Comparison of ENCODE assay signal across 10 cellular contexts in genomic region chr12:16346931-16347330, GRCh38. TPM values are rescaled to one million over a fixed set of nuclear protein-coding genes. Genes with fewer than 3 reads are reported as not detected.
DNase-seq lines count a peak whose midpoint lies in the region; ATAC-seq, FAIRE-seq and TF ChIP-seq lines count a peak whose summit lies in the region.
"Had no signal": no experiment of that assay in that cellular context is flagged by ENCODE, and none has a peak within 500 bp of the region (broad histone marks: within the 10 kb centered on the region; RNA-seq: fewer than 3 reads in every experiment).

No MANE protein-coding gene starts in this region.

- H3K4me2 ChIP-seq in H1 (ENCODE audit: insufficient read depth in 1 of 2, low read depth in 2 of 2, low read length in 2 of 2): peak overlapping the region; percentile 62 to 99
- H3K4me2 ChIP-seq: BLaER1 had no signal

- H2AFZ ChIP-seq in H1 (ENCODE audit: low read length): peak overlapping the region; percentile 97

- H4K20me1 ChIP-seq in H1 (replicated peaks in 1 of 2; ENCODE audit: control insufficient read depth in 1 of 2, insufficient read depth in 2 of 2, low read length in 2 of 2): peaks cover 4 to 10% of the 10 kb centered on the region in 2 experiments
- H4K20me1 ChIP-seq: BLaER1 had no signal

- no peaks in the 10 kb centered on the region; the same call in 1 of the 2 replicates for H3K79me1 ChIP-seq in H1 (ENCODE audit: low read depth, low read length)

- H2BK15ac ChIP-seq in H1 (ENCODE audit: low read length): no peak overlapping the region

- ATAC-seq in left ventricle myocardium superior (no peak), mucosa of descending colon (peak; percentile 57)

- H3K4me1 ChIP-seq in cardiac muscle cell (ENCODE audit: low read depth) (peaks cover 15% of the 10 kb centered on the region), H1 (replicated peaks in 1 of 4; ENCODE audit: control insufficient read depth in 3 of 4, insufficient read depth in 4 of 4, low read length in 3 of 4) (peaks cover 2 to 7% (median 7%) of the 10 kb centered on the region in 4 experiments; a peak in 5 of 7 replicates), mucosa of descending colon (ENCODE audit: low read depth) (peaks cover 16% of the 10 kb centered on the region), spleen (peaks cover 0 to 23% (median 7%) of the 10 kb centered on the region in 6 donors)
- H3K4me1 ChIP-seq: BLaER1 had no signal

- DNase-seq in cardiac muscle cell (ENCODE audit: low read depth in 1 of 2, low spot score in 1 of 2) (no peak), left ventricle myocardium superior (no peak), H1 (ENCODE audit: low read depth in 1 of 2, low spot score in 2 of 2) (no peak), mucosa of descending colon (peak in 1 of 3 donors; percentile 29), HK-2 (ENCODE audit: unreplicated experiment) (no peak), spleen (no peak), NCI-H2171 treated with DMSO at 0.1 percent for 48 hours (lab: John Stamatoyannopoulos, UW) (no peak), kidney tubule cell (ENCODE audit: low spot score) (no peak)

- no peak overlapping the region for H2BK12ac ChIP-seq in H1 (ENCODE audit: low read depth, low read length)

- H3K56ac ChIP-seq in H1 (replicated peaks; ENCODE audit: insufficient read length, low read depth, low read length): no peak overlapping the region

- peak overlapping the region; percentile 0; the same call in 1 of the 2 replicates for H2BK5ac ChIP-seq in H1 (ENCODE audit: low read depth, low read length)

- H3K9ac ChIP-seq in H1 (replicated peaks in 1 of 4; ENCODE audit: extremely low read depth in 1 of 4, low read depth in 3 of 4, low read length in 3 of 4): peak overlapping the region in 2 of 4 experiments; percentile 6 to 59; a peak in 3 of 7 replicates
- H3K9ac ChIP-seq: BLaER1 had no signal

- no peak overlapping the region for H2BK20ac ChIP-seq in H1 (ENCODE audit: low read length)

- no peak overlapping the region for H3K14ac ChIP-seq in H1 (ENCODE audit: insufficient read length)

- no peak for TF ChIP-seq EP300 in H1 (IDR thresholded peaks at IDR 0.05; ENCODE audit: borderline replicate concordance in 1 of 2, low read depth in 2 of 2, low read length in 2 of 2)

- POLR2A ChIA-PET in H1 (lab: Charles Lee; ENCODE audit: partially characterized antibody): interaction anchor here (1.3 kb wide), 1 partner anchor 12 kb away, joined by 3 read pairs; no protein-coding TSS in a partner anchor

- peak overlapping the region; percentile 1 for H4K91ac ChIP-seq in H1 (replicated peaks; ENCODE audit: insufficient read length, low read length)

- H3K23me2 ChIP-seq in H1 (ENCODE audit: low read depth, low read length): peaks cover 10% of the 10 kb centered on the region; the same call in 1 of the 2 replicates

- H3K36me3 ChIP-seq in cardiac muscle cell (no peaks in the 10 kb centered on the region), H1 (ENCODE audit: control insufficient read depth in 2 of 4, insufficient read depth in 4 of 4, low read length in 3 of 4) (peaks cover 0 to 9% (median 1%) of the 10 kb centered on the region in 4 experiments; a peak in 4 of 8 replicates), mucosa of descending colon (ENCODE audit: low read depth) (no peaks in the 10 kb centered on the region), spleen (no peaks in the 10 kb centered on the region)
- H3K36me3 ChIP-seq: BLaER1 had no signal

- peak overlapping the region; percentile 44 for H3K4me3 ChIP-seq in cardiac muscle cell
- H3K4me3 ChIP-seq in H1 (ENCODE audit: extremely low read depth in 1 of 4, insufficient read depth in 2 of 4, low read depth in 3 of 4, low read length in 4 of 4): peak overlapping the region in 2 of 4 experiments; percentile 92 to 97; a peak in 5 of 8 replicates
- no peak overlapping the region for H3K4me3 ChIP-seq in mucosa of descending colon
- peak overlapping the region in 3 of 8 donors; percentile 28 to 61 (median 37) for H3K4me3 ChIP-seq in spleen
- H3K4me3 ChIP-seq: BLaER1 had no signal

- FAIRE-seq in H1 (lab: Jason Lieb, UNC): no peak

- H4K8ac ChIP-seq in H1 (ENCODE audit: extremely low read depth, insufficient read depth, low read length): no peak overlapping the region

- 64% methylated on average over 6 of the region's 6 CpGs; no CpG with 5 or more reads in 1 of the 2 experiments for WGBS in H1 (ENCODE audit: extremely low coverage in 1 of 2, insufficient coverage in 1 of 2, insufficient read length in 1 of 2, insufficient replicate concordance in 2 of 2, low coverage in 1 of 2, low lambda C conversion rate in 2 of 2, missing lambda C conversion rate in 1 of 2), 2 experiments
- 58 to 81% (median 60%) methylated on average over 6 of the region's 6 CpGs for WGBS in spleen, 5 donors

- TF ChIP-seq RAD21 in H1 (IDR thresholded peaks at IDR 0.05 in 1 of 2, conservative IDR thresholded peaks at IDR 0.05 in 1 of 2; ENCODE audit: low read depth in 2 of 2, low read length in 2 of 2): no peak

- no peak overlapping the region for H3K4ac ChIP-seq in H1 (replicated peaks; ENCODE audit: insufficient read length, low read depth, low read length)

- H3K9me3 ChIP-seq in cardiac muscle cell (ENCODE audit: low read depth) (no peaks in the 10 kb centered on the region), H1 (ENCODE audit: insufficient read depth in 2 of 2, low read depth in 1 of 2, low read length in 1 of 2) (no peaks in the 10 kb centered on the region), mucosa of descending colon (no peaks in the 10 kb centered on the region), spleen (no peaks in the 10 kb centered on the region)
- H3K9me3 ChIP-seq: BLaER1 had no signal

- no peak overlapping the region for H4K5ac ChIP-seq in H1 (ENCODE audit: insufficient read length, low read depth, low read length)

- TF ChIP-seq POLR2A in H1 (IDR thresholded peaks at IDR 0.05; ENCODE audit: control extremely low read depth in 1 of 2, low read depth in 2 of 2, low read length in 2 of 2) (no peak), spleen (IDR thresholded peaks at IDR 0.05) (no peak)

- H2BK120ac ChIP-seq in H1 (replicated peaks; ENCODE audit: low read depth, low read length): peak overlapping the region; percentile 13

- H3K79me2 ChIP-seq in H1 (ENCODE audit: control insufficient read depth in 1 of 2, insufficient read depth in 2 of 2, low read length in 2 of 2): peaks cover 22 to 53% of the 10 kb centered on the region in 2 experiments

- no peak overlapping the region for H3K23ac ChIP-seq in H1 (ENCODE audit: insufficient read length)

- H3K27ac ChIP-seq in cardiac muscle cell (peak overlapping the region; percentile 83), H1 (ENCODE audit: low read depth, low read length) (peak overlapping the region; percentile 71), spleen (peak overlapping the region in 1 of 8 donors; percentile 69)
- H3K27ac ChIP-seq: BLaER1 had no signal

- intact Hi-C loops in left ventricle myocardium superior (cut with micrococcal nuclease) (no loop called here), mucosa of descending colon (cut with DNase I, micrococcal nuclease) (no loop called here), spleen (cut with DNase I; ENCODE audit: low total_unique reads) (no loop called here)

- CTCF ChIA-PET in H1 (lab: Charles Lee; ENCODE audit: partially characterized antibody): interaction anchor here (1.4 kb wide), 1 partner anchor 339 kb away, joined by 3 read pairs; no protein-coding TSS in a partner anchor

- peak overlapping the region; percentile 0; the same call in 1 of the 2 replicates for H3K18ac ChIP-seq in H1 (ENCODE audit: extremely low read depth, low read length)

- TF ChIP-seq CTCF in cardiac muscle cell (IDR thresholded peaks at IDR 0.05; ENCODE audit: low read depth, low read length) (no peak), H1 (IDR thresholded peaks at IDR 0.05; ENCODE audit: control extremely low read depth in 1 of 3, insufficient read depth in 1 of 3, low read depth in 1 of 3, low read length in 3 of 3) (no peak), mucosa of descending colon (IDR thresholded peaks at IDR 0.05) (no peak), spleen (IDR thresholded peaks at IDR 0.05 in 8 of 11, conservative IDR thresholded peaks at IDR 0.05 in 3 of 11) (no peak)

- H3K27me3 ChIP-seq in cardiac muscle cell: no peaks in the 10 kb centered on the region
- no peaks in the 10 kb centered on the region for H3K27me3 ChIP-seq in H1 (replicated peaks in 1 of 4; ENCODE audit: control insufficient read depth in 3 of 4, extremely low read depth in 1 of 4, insufficient read depth in 3 of 4, low read length in 3 of 4)
- peaks cover 0 to 23% (median 0%) of the 10 kb centered on the region in 7 donors for H3K27me3 ChIP-seq in spleen (replicated peaks in 1 of 7)
- H3K27me3 ChIP-seq: BLaER1 had no signal

- H2AK5ac ChIP-seq in H1 (ENCODE audit: low read depth, low read length): no peak overlapping the region

TF ChIP-seq in H1, 55 proteins besides CTCF, POLR2A, EP300 and RAD21:
- 0 out of 2 replicates have a peak, but pooled peaks have one; percentile 13 for TF ChIP-seq SP4 (IDR thresholded peaks at IDR 0.05; ENCODE audit: low read length)
- TF ChIP-seq CHD2 (IDR thresholded peaks at IDR 0.05; ENCODE audit: low read length): no peak

RNA-seq across cellular contexts. Expression of gene MGST1, which starts 0.5 kb away (rescaled TPM):
- total RNA-seq in cardiac muscle cell: 41.6 and 44.8 TPM in 2 replicates
- 250 and 261 TPM in 2 replicates for polyA plus RNA-seq in cardiac muscle cell
- total RNA-seq in left ventricle myocardium superior: 23.4 TPM
- total RNA-seq in H1 (2021; fragmentation: NEBNext Ultra II Directional; extraction: Animal tissue kit (Norgen Biotek cat#: 25700)): 414 and 442 TPM in 2 replicates
- 268 and 478 TPM in 2 replicates for polyA plus RNA-seq in H1 (2011; rRNA removed)
- 425 TPM for polyA plus RNA-seq in H1 (2011; cell fraction: cytosol; rRNA removed)
- polyA plus RNA-seq in H1 (2011; cell fraction: nucleus; rRNA removed): 325 TPM
- polyA plus RNA-seq in H1 (2012, experiment 1 of 2): 347 to 444 TPM (median 418 TPM) in 4 replicates
- polyA plus RNA-seq in H1 (2012, experiment 2 of 2): 290 TPM
- 1,637 TPM for polyA plus RNA-seq in H1 (2013, experiment 1 of 2)
- 2,282 TPM for polyA plus RNA-seq in H1 (2013, experiment 2 of 2)
- polyA minus RNA-seq in H1 (2011; rRNA and poly(A)+ RNA removed): 253 and 278 TPM in 2 replicates
- polyA minus RNA-seq in H1 (2011; cell fraction: cytosol; rRNA and poly(A)+ RNA removed): 155 TPM
- polyA minus RNA-seq in H1 (2011; cell fraction: nucleus; rRNA and poly(A)+ RNA removed): 160 TPM
- 100 to 1,000 TPM; 155 to 270 (median 227) TPM for total RNA-seq in mucosa of descending colon
- total RNA-seq in spleen: 1 to 10 TPM; 1.4 to 9.6 (median 5.9) TPM
- polyA plus RNA-seq in spleen: 1 to 10 TPM; 2.0 to 5.5 (median 5.3) TPM
- total RNA-seq: activated CD8-positive, alpha-beta memory T cell treated with anti-CD3 and anti-CD28 coated beads for 36 hours had no signal
